16 cellular contexts compared by ENCODE assay signal in genomic region chr9:119003882-119004617, GRCh38.
A peak's percentile ranks its signal among the peaks of the same experiment; 100 is the strongest.
DNase-seq lines count a peak whose midpoint lies in the region; ATAC-seq, FAIRE-seq and TF ChIP-seq lines count a peak whose summit lies in the region.
"Had no signal": no experiment of that assay in that cellular context is flagged by ENCODE, and none has a peak within 500 bp of the region (broad histone marks: within the 10 kb centered on the region; RNA-seq: fewer than 3 reads in every experiment).

No MANE protein-coding gene starts in this region.

- TF ChIP-seq POLR2A in sigmoid colon (IDR thresholded peaks at IDR 0.05), result no peak

- no peak for ATAC-seq in GM19023 (IDR thresholded peaks at IDR 0.05; ENCODE audit: unreplicated experiment)
- no peak for ATAC-seq in GM19351 (IDR thresholded peaks at IDR 0.05; ENCODE audit: unreplicated experiment)
- ATAC-seq: natural killer cell treated with Interleukin-12 subunit alpha and Interleukin-12 subunit beta and Interleukin-15 and Interleukin-18, amount 100 ng/mL, for 72 hours had no signal

- H3K79me2 ChIP-seq in astrocyte (ENCODE audit: insufficient read depth, low read length), result no peaks in the 10 kb centered on the region

- H3K4me1 Mint-ChIP-seq in astrocyte (ENCODE audit: low read depth, unreplicated experiment), result peaks cover 26% of the 10 kb centered on the region

- no peak for TF ChIP-seq CTCF in astrocyte (IDR thresholded peaks at IDR 0.05; ENCODE audit: insufficient read depth, low read depth, low read length)
- no peak for TF ChIP-seq CTCF in right atrium auricular region (IDR thresholded peaks at IDR 0.05)
- TF ChIP-seq CTCF in sigmoid colon (IDR thresholded peaks at IDR 0.05), result no peak

- H4K20me1 ChIP-seq in astrocyte (ENCODE audit: insufficient read depth, low read length), result no peaks in the 10 kb centered on the region

- H3K36me3 Mint-ChIP-seq in astrocyte (ENCODE audit: low read depth, unreplicated experiment), result no peaks in the 10 kb centered on the region
- H3K36me3 Mint-ChIP-seq: natural killer cell treated with Interleukin-12 subunit alpha and Interleukin-12 subunit beta and Interleukin-15 and Interleukin-18, amount 100 ng/mL, for 72 hours had no signal

- no peak overlapping the region for H3K4me3 Mint-ChIP-seq in astrocyte (ENCODE audit: unreplicated experiment)
- H3K4me3 Mint-ChIP-seq: natural killer cell treated with Interleukin-12 subunit alpha and Interleukin-12 subunit beta and Interleukin-15 and Interleukin-18, amount 100 ng/mL, for 72 hours had no signal

- WGBS in sigmoid colon, 2 donors, result 77 to 84% methylated on average over 2 of the region's 2 CpGs

- intact Hi-C loops in sigmoid colon (cut with DNase I), result loop anchor here (5.0 kb wide), 1 partner anchor 42 kb away; no protein-coding TSS in a partner anchor

- no peaks in the 10 kb centered on the region for H3K36me3 ChIP-seq in astrocyte (ENCODE audit: insufficient read depth, low read length)
- H3K36me3 ChIP-seq in right atrium auricular region, result no peaks in the 10 kb centered on the region
- H3K36me3 ChIP-seq in sigmoid colon, result no peaks in the 10 kb centered on the region
- H3K36me3 ChIP-seq: HAP-1, WERI-Rb-1 had no signal

- H3K9me3 ChIP-seq in astrocyte (ENCODE audit: insufficient read depth, low read depth, low read length) (no peaks in the 10 kb centered on the region), right atrium auricular region (no peaks in the 10 kb centered on the region), sigmoid colon (no peaks in the 10 kb centered on the region)
- H3K9me3 ChIP-seq: HAP-1 had no signal

- H3K27me3 Mint-ChIP-seq in astrocyte (ENCODE audit: low read depth, unreplicated experiment), result no peaks in the 10 kb centered on the region
- H3K27me3 Mint-ChIP-seq: natural killer cell treated with Interleukin-12 subunit alpha and Interleukin-12 subunit beta and Interleukin-15 and Interleukin-18, amount 100 ng/mL, for 72 hours had no signal

- H3K27me3 ChIP-seq in astrocyte (ENCODE audit: insufficient read depth, low read length), result no peaks in the 10 kb centered on the region
- H3K27me3 ChIP-seq in right atrium auricular region, result no peaks in the 10 kb centered on the region
- no peaks in the 10 kb centered on the region for H3K27me3 ChIP-seq in sigmoid colon

- no peak for FAIRE-seq in astrocyte (lab: Jason Lieb, UNC)
- FAIRE-seq: bronchial epithelial cell had no signal

- H3K27ac Mint-ChIP-seq in astrocyte (ENCODE audit: unreplicated experiment), result peak overlapping the region; percentile 96
- H3K27ac Mint-ChIP-seq: natural killer cell treated with Interleukin-12 subunit alpha and Interleukin-12 subunit beta and Interleukin-15 and Interleukin-18, amount 100 ng/mL, for 72 hours had no signal

- peak overlapping the region; percentile 44 for H3K9ac ChIP-seq in astrocyte (ENCODE audit: low read length)

- no peak overlapping the region for H2AFZ ChIP-seq in astrocyte (ENCODE audit: low read depth, low read length)

- DNase-seq in ELR (ENCODE audit: low read depth) (peak; percentile 52), astrocyte (ENCODE audit: low read depth) (peak; percentile 72), right atrium auricular region (ENCODE audit: low spot score) (no peak), sigmoid colon (no peak), NCI-H2171 treated with DMSO at 0.1 percent for 48 hours (lab: John Stamatoyannopoulos, UW) (no peak)
- DNase-seq in activated CD8-positive, alpha-beta memory T cell treated with anti-CD3 and anti-CD28 coated beads, Interleukin-2, amount 50 U/mL, for 48 hours, result no peak
- DNase-seq: activated effector memory CD4-positive, alpha-beta T cell treated with anti-CD3 and anti-CD28 coated beads, Interleukin-2, amount 50 U/mL, for 16 hours; DMS79; NCI-H1436; NCI-H446 treated with DMSO at 0.1 percent for 48 hours; WERI-Rb-1 had no signal

- H3K27ac ChIP-seq in astrocyte (ENCODE audit: low read depth, low read length) (peak overlapping the region; percentile 69), right atrium auricular region (peak overlapping the region; percentile 66 to 89), sigmoid colon (peak overlapping the region; percentile 68 to 79 (median 72))
- H3K27ac ChIP-seq: WERI-Rb-1 had no signal

- no peaks in the 10 kb centered on the region for H3K9me3 Mint-ChIP-seq in astrocyte (ENCODE audit: unreplicated experiment)

- H3K4me2 ChIP-seq in astrocyte (ENCODE audit: low read length), result peak overlapping the region; percentile 65

- peak overlapping the region; percentile 7 for H3K4me3 ChIP-seq in astrocyte (ENCODE audit: insufficient read depth, low read depth, low read length)
- H3K4me3 ChIP-seq in right atrium auricular region, result no peak overlapping the region
- H3K4me3 ChIP-seq in sigmoid colon, result no peak overlapping the region
- H3K4me3 ChIP-seq: HAP-1 had no signal

- H3K4me1 ChIP-seq in astrocyte (ENCODE audit: insufficient read depth, low read length) (peaks cover 16% of the 10 kb centered on the region), right atrium auricular region (peaks cover 0 to 24% of the 10 kb centered on the region in 2 donors), sigmoid colon (peaks cover 0 to 33% (median 28%) of the 10 kb centered on the region in 4 donors)
- H3K4me1 ChIP-seq: HAP-1 had no signal

- TF ChIP-seq EP300 in sigmoid colon (IDR thresholded peaks at IDR 0.05), result no peak

Comparison
In these comparisons a context has a peak if more than half of its experiments do, and no peak if none do; other contexts are left out.
1. DNase-seq: peak in ELR (single experiment) and astrocyte (single experiment); none in right atrium auricular region (single experiment), sigmoid colon (single experiment), NCI-H2171 treated with DMSO at 0.1 percent for 48 hours (single experiment) and activated CD8-positive, alpha-beta memory T cell treated with anti-CD3 and anti-CD28 coated beads, Interleukin-2, amount 50 U/mL, for 48 hours (single experiment).
2. Peak in every context shown above with its lines, with median percentiles within 50 percentile points of each other: H3K27ac ChIP-seq.